In genomic region chr2:14677039-14677438, GRCh38 we compare ENCODE assay signal across 16 cellular contexts. TPM values are rescaled to one million over a fixed set of nuclear protein-coding genes. Genes with fewer than 3 reads are reported as not detected.
DNase-seq lines count a peak whose midpoint lies in the region; ATAC-seq and TF ChIP-seq lines count a peak whose summit lies in the region.
"Had no signal": no experiment of that assay in that cellular context is flagged by ENCODE, and none has a peak within 500 bp of the region (broad histone marks: within the 10 kb centered on the region; RNA-seq: fewer than 3 reads in every experiment).

No MANE protein-coding gene starts in this region.

- H3F3A ChIP-seq in GM23338 (replicated peaks; ENCODE audit: low read depth) = no peaks in the 10 kb centered on the region

- H3K4me3 Mint-ChIP-seq in GM23338 (no peak overlapping the region), nephron progenitor cell (no peak overlapping the region), endodermal cell (no peak overlapping the region)
- H3K4me3 Mint-ChIP-seq: CD4-positive, alpha-beta T cell; T-helper 17 cell had no signal

- no peak overlapping the region for H3K9ac ChIP-seq in endodermal cell (ENCODE audit: extremely low read depth, low read length, poor library complexity, severe bottlenecking)

- H3K27ac ChIP-seq in GM23338 (ENCODE audit: low read depth) (no peak overlapping the region), endodermal cell (ENCODE audit: low read depth, low read length) (no peak overlapping the region)

- 82% methylated on average over 1 of the region's 1 CpG; no CpG with 5 or more reads in 1 of the 2 experiments for WGBS in endodermal cell (ENCODE audit: insufficient coverage in 1 of 2, insufficient read length in 1 of 2), 2 experiments

- no peaks in the 10 kb centered on the region for H3K79me2 ChIP-seq in GM23338 (replicated peaks; ENCODE audit: insufficient read depth)

- no peak overlapping the region for H3K27ac Mint-ChIP-seq in GM23338
- H3K27ac Mint-ChIP-seq in nephron progenitor cell = no peak overlapping the region
- H3K27ac Mint-ChIP-seq in endodermal cell = no peak overlapping the region
- H3K27ac Mint-ChIP-seq: CD4-positive, alpha-beta T cell; T-helper 17 cell had no signal

- H3K4me2 ChIP-seq in GM23338 = no peak overlapping the region

- H3K4me3 ChIP-seq in GM23338 (no peak overlapping the region), fibroblast of mammary gland (ENCODE audit: control insufficient read depth, low read depth, low read length) (no peak overlapping the region), endodermal cell (ENCODE audit: low read length) (no peak overlapping the region)

- H3K36me3 ChIP-seq in GM23338 (ENCODE audit: insufficient read depth) = no peaks in the 10 kb centered on the region
- H3K36me3 ChIP-seq in endodermal cell (ENCODE audit: control insufficient read depth, insufficient read depth, low read length) = no peaks in the 10 kb centered on the region
- H3K36me3 ChIP-seq: BE2C had no signal

- peaks cover 3% of the 10 kb centered on the region for H3K4me1 Mint-ChIP-seq in GM23338
- no peaks in the 10 kb centered on the region for H3K4me1 Mint-ChIP-seq in nephron progenitor cell
- no peaks in the 10 kb centered on the region for H3K4me1 Mint-ChIP-seq in endodermal cell
- H3K4me1 Mint-ChIP-seq: T-helper 17 cell had no signal

- no peaks in the 10 kb centered on the region for H3K4me1 ChIP-seq in GM23338 (ENCODE audit: insufficient read depth)
- no peaks in the 10 kb centered on the region for H3K4me1 ChIP-seq in endodermal cell (ENCODE audit: control insufficient read depth, insufficient read depth, low read length)
- H3K4me1 ChIP-seq: BE2C had no signal

- H3K9me3 Mint-ChIP-seq in GM23338 = no peaks in the 10 kb centered on the region
- H3K9me3 Mint-ChIP-seq in nephron progenitor cell = no peaks in the 10 kb centered on the region
- H3K9me3 Mint-ChIP-seq in endodermal cell = no peaks in the 10 kb centered on the region

- no peak for ATAC-seq in GM23338
- ATAC-seq: T-helper 17 cell had no signal

- H3K27me3 ChIP-seq in GM23338 (ENCODE audit: insufficient read depth) (no peaks in the 10 kb centered on the region), endodermal cell (ENCODE audit: control insufficient read depth, insufficient read depth, low read length, poor library complexity, severe bottlenecking) (no peaks in the 10 kb centered on the region)
- H3K27me3 ChIP-seq: BE2C had no signal

- no peaks in the 10 kb centered on the region for H3K9me3 ChIP-seq in endodermal cell (ENCODE audit: control insufficient read depth, low read length)
- H3K9me3 ChIP-seq: BE2C had no signal

- H3K27me3 Mint-ChIP-seq in GM23338 (ENCODE audit: insufficient read depth, low read depth, poor library complexity) = peaks cover 2% of the 10 kb centered on the region
- H3K27me3 Mint-ChIP-seq in nephron progenitor cell (ENCODE audit: low read depth, poor library complexity) = peaks cover 10% of the 10 kb centered on the region
- H3K27me3 Mint-ChIP-seq in endodermal cell (ENCODE audit: insufficient read depth) = peaks cover 3% of the 10 kb centered on the region
- H3K27me3 Mint-ChIP-seq: CD4-positive, alpha-beta T cell; T-helper 17 cell had no signal

- no peaks in the 10 kb centered on the region for H4K20me1 ChIP-seq in GM23338 (replicated peaks; ENCODE audit: insufficient read depth)

- peak; percentile 38 for DNase-seq in GM23338 (ENCODE audit: low spot score)
- DNase-seq in OCI-M1 (lab: John Stamatoyannopoulos, UW) = peak; percentile 22
- DNase-seq in fibroblast of mammary gland (ENCODE audit: low read depth) = peak; percentile 7
- peak; percentile 20 for DNase-seq in nephron progenitor cell
- no peak for DNase-seq in NCI-H82 treated with DMSO at 0.1 percent for 48 hours (lab: John Stamatoyannopoulos, UW; ENCODE audit: unreplicated experiment)
- DNase-seq in NCI-H774 (lab: John Stamatoyannopoulos, UW) = no peak
- DNase-seq in endodermal cell = no peak
- DNase-seq in putamen (ENCODE audit: low spot score) = no peak
- DNase-seq: BE2C; CD4-positive, alpha-beta T cell; KG1; NCI-H1092; NCI-H2081 treated with DMSO at 0.1 percent for 48 hours; NCI-H510A treated with DMSO at 0.1 percent for 48 hours; SHP77 treated with DMSO at 0.1 percent for 48 hours; T-helper 17 cell had no signal

- TF ChIP-seq CTCF in GM23338 (conservative IDR thresholded peaks at IDR 0.05; ENCODE audit: low read depth in 2 of 2) = no peak
- no peak for TF ChIP-seq CTCF in fibroblast of mammary gland (conservative IDR thresholded peaks at IDR 0.05; ENCODE audit: control insufficient read depth, insufficient read depth, low read depth, low read length)
- TF ChIP-seq CTCF in nephron progenitor cell (IDR thresholded peaks at IDR 0.05) = no peak
- no peak for TF ChIP-seq CTCF in endodermal cell (conservative IDR thresholded peaks at IDR 0.05)

- no peaks in the 10 kb centered on the region for H3K9me2 ChIP-seq in GM23338 (ENCODE audit: insufficient read depth)

- no peaks in the 10 kb centered on the region for H3K36me3 Mint-ChIP-seq in GM23338 (ENCODE audit: low read depth)
- H3K36me3 Mint-ChIP-seq in nephron progenitor cell (ENCODE audit: low read depth) = no peaks in the 10 kb centered on the region
- no peaks in the 10 kb centered on the region for H3K36me3 Mint-ChIP-seq in endodermal cell (ENCODE audit: low read depth)

- no peak overlapping the region for H2AFZ ChIP-seq in GM23338

TF ChIP-seq in GM23338, 12 proteins besides CTCF, POLR2A, EP300 and RAD21 (continues in another document):
- TF ChIP-seq ZNF462 (CRISPR knock-in tag; IDR thresholded peaks at IDR 0.05) (no peak), ZNF114 (CRISPR knock-in tag; IDR thresholded peaks at IDR 0.05) (no peak), STAT1 (IDR thresholded peaks at IDR 0.05; ENCODE audit: unreplicated experiment) (no peak)

RNA-seq across cellular contexts. Expression of gene LRATD1, which starts 44.5 kb away (rescaled TPM):
- total RNA-seq in GM23338 (2014; rRNA removed; shearing (Covaris generic)) = 3.5 and 5.7 TPM in 2 replicates
- 1.8 and 2.7 TPM in 2 replicates for polyA plus RNA-seq in GM23338 (2016; fragmentation: Nextera tagmentation; extraction: Ambion mirVana)
- total RNA-seq in endodermal cell = 1 to 10 TPM in 1 of 2 donors, under 1 TPM in 1; 0.95 to 2.6 TPM
- polyA plus RNA-seq in endodermal cell (2013, experiment 1 of 2) = 5.3 TPM
- 3.5 TPM for polyA plus RNA-seq in endodermal cell (2013, experiment 2 of 2)
- total RNA-seq: CD4-positive, alpha-beta T cell; T-helper 17 cell had no signal

Comparison
In these comparisons a context has a peak if more than half of its experiments do, and no peak if none do; other contexts are left out.
1. DNase-seq: peak in GM23338 (single experiment), OCI-M1 (single experiment), fibroblast of mammary gland (single experiment) and nephron progenitor cell (single experiment); none in NCI-H82 treated with DMSO at 0.1 percent for 48 hours (single experiment), NCI-H774 (single experiment), endodermal cell (single experiment) and putamen (single experiment).